25 cellular contexts compared by ENCODE assay signal in genomic region chr18:29779096-29779495, GRCh38.
"Had no signal": no experiment of that assay in that cellular context is flagged by ENCODE, and none has a peak within 500 bp of the region (broad histone marks: within the 10 kb centered on the region; RNA-seq: fewer than 3 reads in every experiment).

No MANE protein-coding gene starts in this region.

- FAIRE-seq: bronchial epithelial cell, endothelial cell of umbilical vein, urothelium cell line had no signal

- H3K27me3 ChIP-seq: esophagus squamous epithelium, gastrocnemius medialis, neural progenitor cell, sigmoid colon, tibial artery had no signal

- H3K27ac ChIP-seq: esophagus squamous epithelium, gastrocnemius medialis, left ventricle myocardium inferior, neural progenitor cell, ovary, psoas muscle, sigmoid colon, tibial artery, VCaP had no signal

- H3K4me1 ChIP-seq: esophagus squamous epithelium, gastrocnemius medialis, left ventricle myocardium inferior, psoas muscle, sigmoid colon, tibial artery had no signal

- ATAC-seq: gastrocnemius medialis, psoas muscle had no signal

- H3K9ac ChIP-seq: neural progenitor cell had no signal

- H2AFZ ChIP-seq: neural progenitor cell had no signal

- H3K36me3 ChIP-seq: esophagus squamous epithelium, gastrocnemius medialis, left ventricle myocardium inferior, neural progenitor cell, ovary, sigmoid colon, tibial artery had no signal

- H3K4me2 ChIP-seq: neural progenitor cell had no signal

- H3K9me3 ChIP-seq: esophagus squamous epithelium, gastrocnemius medialis, left ventricle myocardium inferior, ovary, psoas muscle, sigmoid colon, tibial artery had no signal

- DNase-seq: activated CD4-positive, alpha-beta T cell treated with anti-CD3 and anti-CD28 coated beads, Interleukin-2, amount 50 U/mL, for 1 hour; activated CD4-positive, CD25-positive, alpha-beta regulatory T cell treated with anti-CD3 and anti-CD28 coated beads, Interleukin-2, amount 50 U/mL, for 72 hours; activated CD8-positive, alpha-beta memory T cell treated with anti-CD3 and anti-CD28 coated beads, Interleukin-2, amount 50 U/mL, for 48 hours; activated effector memory CD4-positive, alpha-beta T cell treated with Interleukin-2 at 50 U/mL for 16 hours; activated naive CD4-positive, alpha-beta T cell treated with anti-CD3 and anti-CD28 coated beads, Interleukin-2, amount 50 U/mL, for 16 hours; activated T-cell treated with anti-CD3 and anti-CD28 coated beads, Interleukin-2, amount 50 U/mL, for 48 hours; effector memory CD4-positive, alpha-beta T cell; esophagus squamous epithelium; gastrocnemius medialis; head of caudate nucleus; kidney glomerular epithelial cell; left ventricle myocardium inferior; naive B cell; ovary; psoas muscle; sigmoid colon; stimulated activated CD4-positive, alpha-beta T cell treated with anti-CD3 and anti-CD28 coated beads, Interleukin-1b, Interleukin-23, amount 100 ng/mL, for 48 hours; stimulated activated CD8-positive, alpha-beta memory T cell treated with anti-CD3 and anti-CD28 coated beads, Interleukin-4, amount 100 ng/mL, for 48 hours; stimulated activated naive CD4-positive, alpha-beta T cell treated with Interleukin-2 at 50 U/mL for 16 hours; tibial artery had no signal

- H3K4me3 ChIP-seq: esophagus squamous epithelium, gastrocnemius medialis, left ventricle myocardium inferior, neural progenitor cell, ovary, psoas muscle, sigmoid colon, tibial artery had no signal
